ENCODE assay signal across 16 cellular contexts in the genomic region with DNA sequence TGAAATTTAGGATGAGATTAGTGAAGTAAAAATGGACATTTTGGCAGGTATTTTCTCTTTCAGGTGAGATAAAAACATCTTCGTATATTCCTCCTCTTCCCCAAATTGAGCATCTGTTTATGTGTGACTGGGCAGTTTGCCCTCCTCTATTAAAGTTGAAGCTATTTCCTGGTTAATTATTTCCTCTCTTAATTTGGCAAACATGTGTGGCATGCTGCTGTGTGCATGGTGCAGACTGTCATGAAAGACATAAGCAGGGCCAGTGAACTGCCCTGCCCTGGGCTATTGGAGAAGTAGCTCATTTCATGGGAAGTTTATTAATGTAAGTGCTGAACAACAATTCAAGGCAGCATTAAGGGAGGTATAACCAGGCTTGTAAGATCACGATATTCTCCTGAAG. TPM values are rescaled to one million over a fixed set of nuclear protein-coding genes. Genes with fewer than 3 reads are reported as not detected.
DNase-seq lines count a peak whose midpoint lies in the region; ATAC-seq and TF ChIP-seq lines count a peak whose summit lies in the region.
"Had no signal": no experiment of that assay in that cellular context is flagged by ENCODE, and none has a peak within 500 bp of the region (broad histone marks: within the 10 kb centered on the region; RNA-seq: fewer than 3 reads in every experiment).

No MANE protein-coding gene starts in this region.

- H3K27ac ChIP-seq in C4-2B: peak overlapping the region; percentile 38; the same call in 1 of the 2 replicates
- H3K27ac ChIP-seq: HL-60 had no signal

- intact Hi-C loops in mucosa of descending colon (cut with DNase I, micrococcal nuclease): no loop called here

- H3K4me3 ChIP-seq in mucosa of descending colon: no peak overlapping the region
- H3K4me3 ChIP-seq: GM23338 had no signal

- ATAC-seq in mucosa of descending colon: peak; percentile 25
- ATAC-seq: GM23338, Panc1 had no signal

- in situ Hi-C loops in GM13976 (cut with MboI; ENCODE audit: low sequenced_read_pairs, unreplicated experiment): no loop called here

- H3K4me1 ChIP-seq in mucosa of descending colon (ENCODE audit: low read depth): no peaks in the 10 kb centered on the region

- peak; percentile 41 for DNase-seq in DMS79 treated with DMSO at 0.1 percent for 48 hours (lab: John Stamatoyannopoulos, UW)
- DNase-seq in NCI-H69 (lab: John Stamatoyannopoulos, UW): peak; percentile 79
- no peak for DNase-seq in mucosa of descending colon
- no peak for DNase-seq in stimulated activated naive CD4-positive, alpha-beta T cell treated with Interleukin-2 at 50 U/mL for 16 hours (lab: John Stamatoyannopoulos, UW)
- DNase-seq in GM13976 (ENCODE audit: low spot score): no peak
- no peak for DNase-seq in activated T-cell treated with anti-CD3 and anti-CD28 coated beads, Interleukin-2, amount 50 U/mL, for 1 hour
- DNase-seq: CD4-positive, CD25-positive, alpha-beta regulatory T cell; EL; NCI-H187 treated with DMSO at 0.1 percent for 48 hours; SW 1271 had no signal

- TF ChIP-seq CTCF in C4-2B (conservative IDR thresholded peaks at IDR 0.05) (no peak), mucosa of descending colon (IDR thresholded peaks at IDR 0.05) (no peak), GM13976 (IDR thresholded peaks at IDR 0.05; ENCODE audit: borderline replicate concordance, control extremely low read depth, extremely low read depth, insufficient read depth, missing control alignments) (no peak)

- H3K9me3 ChIP-seq in mucosa of descending colon: no peaks in the 10 kb centered on the region

- H3K36me3 ChIP-seq in mucosa of descending colon (ENCODE audit: low read depth): no peaks in the 10 kb centered on the region

RNA-seq across cellular contexts. Expression of a gene that starts 52.6 kb away (rescaled TPM):
- 1 to 10 TPM in 1 of 3 donors, under 1 TPM in 1, not detected in 1; 0.43 to 2.7 TPM for total RNA-seq in mucosa of descending colon
- total RNA-seq: CD4-positive, CD25-positive, alpha-beta regulatory T cell; GM23338; SK-MEL-5; T-helper 2 cell treated with Interferon-gamma antibody and Interleukin-4, amounts not matched to agents 100 ng/mL and 5 ng/mL, for 36 hours had no signal

Comparison
In these comparisons a context has a peak if more than half of its experiments do, and no peak if none do; other contexts are left out.
1. DNase-seq: peak in DMS79 treated with DMSO at 0.1 percent for 48 hours (single experiment) and NCI-H69 (single experiment); none in mucosa of descending colon (0 of 3), stimulated activated naive CD4-positive, alpha-beta T cell treated with Interleukin-2 at 50 U/mL for 16 hours (single experiment), GM13976 (single experiment) and activated T-cell treated with anti-CD3 and anti-CD28 coated beads, Interleukin-2, amount 50 U/mL, for 1 hour (single experiment).